ENCODE assay signal across 1 cellular context in genomic region chr16:79370736-79371135, GRCh38.
TF ChIP-seq lines count a peak whose summit lies in the region.

No MANE protein-coding gene starts in this region.

TF ChIP-seq in HepG2, 621 proteins besides CTCF, POLR2A, EP300 and RAD21:
- peak; percentile 88 for TF ChIP-seq ZNF331 (CRISPR knock-in tag; IDR thresholded peaks at IDR 0.05)
- no peak for TF ChIP-seq PATZ1 (CRISPR knock-in tag; IDR thresholded peaks at IDR 0.05)
- no peak for TF ChIP-seq REST (IDR thresholded peaks at IDR 0.05; ENCODE audit: borderline replicate concordance in 1 of 2, low read depth in 1 of 2, low read length in 2 of 2)
